Comparison of ENCODE assay signal across 8 cellular contexts in the genomic region with DNA sequence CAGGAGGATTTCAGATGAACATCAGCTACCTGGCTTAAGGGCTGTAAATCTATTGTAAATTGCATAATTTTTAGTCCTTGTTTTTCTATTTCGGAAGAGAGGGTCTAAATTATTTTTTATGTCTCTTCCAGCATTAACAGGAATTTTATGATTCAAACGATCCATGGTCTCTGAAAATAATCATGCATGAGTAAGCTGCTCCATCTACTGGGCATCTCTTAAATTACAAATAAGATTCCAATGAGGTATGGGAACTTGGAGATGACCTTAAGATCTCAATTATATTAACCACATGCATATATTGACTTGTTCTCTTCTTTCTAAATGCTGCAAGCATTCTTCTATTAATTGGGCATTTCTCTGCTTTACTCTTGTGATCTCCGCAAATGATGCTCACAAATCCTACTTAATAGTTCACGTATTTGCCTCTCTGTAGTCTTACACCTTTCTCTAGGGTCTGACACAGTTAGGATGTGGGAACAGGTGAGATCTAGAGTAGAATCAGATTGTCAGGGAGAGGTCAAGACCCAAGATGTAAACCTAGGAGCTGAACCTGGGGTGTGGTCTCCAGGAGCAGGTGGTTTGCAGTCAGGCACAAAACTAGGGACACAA.
A peak's percentile ranks its signal among the peaks of the same experiment; 100 is the strongest.
DNase-seq lines count a peak whose midpoint lies in the region; ATAC-seq and TF ChIP-seq lines count a peak whose summit lies in the region.

No MANE protein-coding gene starts in this region.

- H3K36me3 Mint-ChIP-seq in Caco-2 (ENCODE audit: insufficient read depth, unreplicated experiment): no peaks in the 10 kb centered on the region

- in situ Hi-C loops in transverse colon (cut with MboI; ENCODE audit: low pct_ligation_motif_present in 1 of 4, low pct_unique_long_range_greater_than_20kb in 1 of 4, low sequenced_read_pairs in 3 of 4): loop anchor here in 2 of 4 donors (10.0 kb wide), 2 partner anchors 241 to 251 kb away; no protein-coding TSS in a partner anchor

- H3K4me3 Mint-ChIP-seq in Caco-2 (ENCODE audit: unreplicated experiment): no peak overlapping the region

- H3K36me3 ChIP-seq in Caco-2 (ENCODE audit: control insufficient read depth, insufficient read depth, low read length) (no peaks in the 10 kb centered on the region), ascending aorta (no peaks in the 10 kb centered on the region), transverse colon (no peaks in the 10 kb centered on the region)

- DNase-seq in Caco-2 (peak in 1 of 2 experiments; percentile 53), NCI-H1105 (lab: John Stamatoyannopoulos, UW) (peak; percentile 1), ascending aorta (ENCODE audit: low spot score in 2 of 2) (no peak), iris pigment epithelial cell (ENCODE audit: low read depth) (peak; percentile 60), transverse colon (no peak), HK-2 (ENCODE audit: unreplicated experiment) (no peak)

- H3K27ac ChIP-seq in ascending aorta (no peak overlapping the region), transverse colon (no peak overlapping the region)

- H3K4me1 ChIP-seq in Caco-2 (peaks cover 8% of the 10 kb centered on the region; the same call in 1 of the 2 replicates), ascending aorta (no peaks in the 10 kb centered on the region), transverse colon (peaks cover 0 to 24% (median 0%) of the 10 kb centered on the region in 4 donors)

- H3K27me3 Mint-ChIP-seq in Caco-2 (ENCODE audit: insufficient read depth, unreplicated experiment): no peaks in the 10 kb centered on the region

- peaks cover 5% of the 10 kb centered on the region for H3K4me1 Mint-ChIP-seq in Caco-2 (ENCODE audit: low read depth, unreplicated experiment)

- H3K4me3 ChIP-seq in Caco-2 (ENCODE audit: low read depth, low read length): no peak overlapping the region
- H3K4me3 ChIP-seq in ascending aorta: no peak overlapping the region
- no peak overlapping the region for H3K4me3 ChIP-seq in transverse colon

- no peak for TF ChIP-seq POLR2A in transverse colon (IDR thresholded peaks at IDR 0.05)

- 36 to 40% methylated on average over 4 of the region's 4 CpGs for WGBS in transverse colon (ENCODE audit: low coverage in 1 of 2), 2 donors

- intact Hi-C loops in Caco-2 (cut with micrococcal nuclease; ENCODE audit: unreplicated experiment): loop anchor here (1.0 to 5.0 kb wide), 4 partner anchors 217 to 793 kb away; a partner anchor contains a TSS
- intact Hi-C loops in ascending aorta (cut with DNase I): loop anchor here (1.0 kb wide), 1 partner anchor 243 kb away; no protein-coding TSS in a partner anchor
- intact Hi-C loops in transverse colon (cut with DNase I; ENCODE audit: low total_unique reads): loop anchor here (2.0 kb wide), 1 partner anchor 243 kb away; no protein-coding TSS in a partner anchor

- POLR2A ChIA-PET in Caco-2 (lab: Charles Lee): no interaction called here

- peak; percentile 51 to 65 for TF ChIP-seq CTCF in Caco-2 (IDR thresholded peaks at IDR 0.05; ENCODE audit: insufficient read depth in 1 of 2, low read depth in 1 of 2, low read length in 1 of 2, severe bottlenecking in 1 of 2, unreplicated experiment in 1 of 2)
- TF ChIP-seq CTCF in ascending aorta (IDR thresholded peaks at IDR 0.05): peak; percentile 25 to 74 (median 58)
- peak; percentile 60 to 72 (median 66) for TF ChIP-seq CTCF in transverse colon (IDR thresholded peaks at IDR 0.05)

- H3K9me3 ChIP-seq in Caco-2 (no peaks in the 10 kb centered on the region), ascending aorta (no peaks in the 10 kb centered on the region), transverse colon (no peaks in the 10 kb centered on the region)

- peak; percentile 54 for ATAC-seq in GM19468 (IDR thresholded peaks at IDR 0.05; ENCODE audit: extremely low read depth, unreplicated experiment)
- ATAC-seq in GM19328 (IDR thresholded peaks at IDR 0.05; ENCODE audit: unreplicated experiment): no peak

- CTCF ChIA-PET in Caco-2 (lab: Charles Lee): interaction anchor here (1.1 to 2.6 kb wide), 5 partner anchors 17 to 336 kb away, joined by 3 to 24 read pairs (median 3); a partner anchor contains a TSS

- no peaks in the 10 kb centered on the region for H3K27me3 ChIP-seq in Caco-2 (replicated peaks; ENCODE audit: control insufficient read depth, insufficient read depth, low read length)
- no peaks in the 10 kb centered on the region for H3K27me3 ChIP-seq in ascending aorta
- no peaks in the 10 kb centered on the region for H3K27me3 ChIP-seq in transverse colon

- no peak overlapping the region for H3K27ac Mint-ChIP-seq in Caco-2 (ENCODE audit: unreplicated experiment)

- no peak for TF ChIP-seq EP300 in transverse colon (IDR thresholded peaks at IDR 0.05; ENCODE audit: low read depth)

- no TSS peak for BruUV-seq in Caco-2 (replicated peaks; lab: Mats Ljungman, UMichigan)

- H3K9me3 Mint-ChIP-seq in Caco-2 (ENCODE audit: unreplicated experiment): no peaks in the 10 kb centered on the region

Comparison
In these comparisons a context has a peak if more than half of its experiments do, and no peak if none do; other contexts are left out.
1. DNase-seq: peak in NCI-H1105 (single experiment) and iris pigment epithelial cell (single experiment); none in ascending aorta (0 of 2), transverse colon (single experiment) and HK-2 (single experiment).
2. Peak in every context shown above with its lines, with median percentiles within 50 percentile points of each other: CTCF ChIP-seq.